ENCODE assay signal across 8 cellular contexts in genomic region chr1:169891539-169891885, GRCh38. TPM values are rescaled to one million over a fixed set of nuclear protein-coding genes. Genes with fewer than 3 reads are reported as not detected.
DNase-seq lines count a peak whose midpoint lies in the region; ATAC-seq and TF ChIP-seq lines count a peak whose summit lies in the region.

No MANE protein-coding gene starts in this region.

- H3K4me3 ChIP-seq in left lung (no peak overlapping the region), subcutaneous abdominal adipose tissue (ENCODE audit: low read depth in 1 of 5, low read length in 5 of 5) (no peak overlapping the region)

- peak overlapping the region; percentile 77 for H3K4me3 Mint-ChIP-seq in activated CD4-positive, alpha-beta T cell treated with anti-CD3 and anti-CD28 coated beads, Interleukin-2, amount 10 ng/mL, durations not matched to agents 7 days and 5 days
- H3K4me3 Mint-ChIP-seq in activated CD8-positive, alpha-beta T cell treated with anti-CD3 and anti-CD28 coated beads, Interleukin-2, amount 10 ng/mL, durations not matched to agents 7 days and 5 days = peak overlapping the region; percentile 85

- no peaks in the 10 kb centered on the region for H3K27me3 Mint-ChIP-seq in activated CD4-positive, alpha-beta T cell treated with anti-CD3 and anti-CD28 coated beads, Interleukin-2, amount 10 ng/mL, durations not matched to agents 7 days and 5 days
- H3K27me3 Mint-ChIP-seq in activated CD8-positive, alpha-beta T cell treated with anti-CD3 and anti-CD28 coated beads, Interleukin-2, amount 10 ng/mL, durations not matched to agents 7 days and 5 days (ENCODE audit: low read depth) = peaks cover 5% of the 10 kb centered on the region

- H3K4me1 ChIP-seq in left lung (peaks cover 17 to 28% of the 10 kb centered on the region in 2 donors), subcutaneous abdominal adipose tissue (ENCODE audit: control insufficient read depth in 5 of 5, insufficient read depth in 5 of 5, low read length in 5 of 5) (peaks cover 0 to 34% (median 32%) of the 10 kb centered on the region in 5 donors)

- H3K9me3 ChIP-seq in left lung = no peaks in the 10 kb centered on the region
- no peaks in the 10 kb centered on the region for H3K9me3 ChIP-seq in subcutaneous abdominal adipose tissue (ENCODE audit: control insufficient read depth in 5 of 5, low read length in 5 of 5)

- peaks cover 30% of the 10 kb centered on the region for H3K36me3 Mint-ChIP-seq in activated CD4-positive, alpha-beta T cell treated with anti-CD3 and anti-CD28 coated beads, Interleukin-2, amount 10 ng/mL, durations not matched to agents 7 days and 5 days (ENCODE audit: low read depth)
- H3K36me3 Mint-ChIP-seq in activated CD8-positive, alpha-beta T cell treated with anti-CD3 and anti-CD28 coated beads, Interleukin-2, amount 10 ng/mL, durations not matched to agents 7 days and 5 days (ENCODE audit: low read depth) = peaks cover 33% of the 10 kb centered on the region

- DNase-seq in activated CD4-positive, alpha-beta T cell treated with anti-CD3 and anti-CD28 coated beads, Interleukin-2, amount 10 ng/mL, durations not matched to agents 7 days and 5 days = no peak
- DNase-seq in activated CD4-positive, alpha-beta T cell treated with anti-CD3 and anti-CD28 coated beads for 4 hours = no peak
- DNase-seq in activated CD8-positive, alpha-beta T cell treated with anti-CD3 and anti-CD28 coated beads, Interleukin-2, amount 10 ng/mL, durations not matched to agents 7 days and 5 days = no peak
- DNase-seq in left lung (no peak), ureter (ENCODE audit: low spot score) (no peak)

- H3K27me3 ChIP-seq in left lung (no peaks in the 10 kb centered on the region), subcutaneous abdominal adipose tissue (ENCODE audit: control insufficient read depth in 5 of 5, insufficient read depth in 4 of 5, low read length in 5 of 5) (no peaks in the 10 kb centered on the region)

- no peak for ATAC-seq in activated CD8-positive, alpha-beta T cell treated with anti-CD3 and anti-CD28 coated beads, Interleukin-2, amount 10 ng/mL, durations not matched to agents 7 days and 5 days
- ATAC-seq in left lung = no peak
- no peak for ATAC-seq in HG02884 (IDR thresholded peaks at IDR 0.05; ENCODE audit: unreplicated experiment)
- no peak for ATAC-seq in GM19395 (IDR thresholded peaks at IDR 0.05; ENCODE audit: unreplicated experiment)

- POLR2A ChIA-PET in activated CD4-positive, alpha-beta T cell treated with anti-CD3 and anti-CD28 coated beads, Interleukin-2, amount 10 ng/mL, durations not matched to agents 7 days and 5 days (lab: Charles Lee) = interaction anchor here (1.3 kb wide), 1 partner anchor 182 kb away, joined by 3 read pairs; no protein-coding TSS in a partner anchor
- POLR2A ChIA-PET in activated CD8-positive, alpha-beta T cell treated with anti-CD3 and anti-CD28 coated beads, Interleukin-2, amount 10 ng/mL, durations not matched to agents 7 days and 5 days (lab: Charles Lee) = interaction anchor here (0.9 to 2.3 kb wide), 7 partner anchors 9 to 640 kb away, joined by 3 to 15 read pairs (median 4); partner anchors contain the start of genes GORAB, KIFAP3 and METTL18

- intact Hi-C loops in left lung (cut with DNase I) = no loop called here

- peak overlapping the region; percentile 83 for H3K27ac Mint-ChIP-seq in activated CD4-positive, alpha-beta T cell treated with anti-CD3 and anti-CD28 coated beads, Interleukin-2, amount 10 ng/mL, durations not matched to agents 7 days and 5 days
- peak overlapping the region; percentile 84 for H3K27ac Mint-ChIP-seq in activated CD8-positive, alpha-beta T cell treated with anti-CD3 and anti-CD28 coated beads, Interleukin-2, amount 10 ng/mL, durations not matched to agents 7 days and 5 days

- H3K36me3 ChIP-seq in left lung = peaks cover 2 to 22% of the 10 kb centered on the region in 2 donors
- H3K36me3 ChIP-seq in subcutaneous abdominal adipose tissue (ENCODE audit: control insufficient read depth in 5 of 5, insufficient read depth in 5 of 5, low read length in 5 of 5) = peaks cover 9 to 25% (median 15%) of the 10 kb centered on the region in 5 donors

- CTCF ChIA-PET in activated CD4-positive, alpha-beta T cell treated with anti-CD3 and anti-CD28 coated beads, Interleukin-2, amount 10 ng/mL, durations not matched to agents 7 days and 5 days (lab: Charles Lee) = interaction anchor here (1.3 to 2.6 kb wide), 3 partner anchors 8 to 35 kb away, joined by 4 to 12 read pairs (median 5); no protein-coding TSS in a partner anchor
- CTCF ChIA-PET in activated CD8-positive, alpha-beta T cell treated with anti-CD3 and anti-CD28 coated beads, Interleukin-2, amount 10 ng/mL, durations not matched to agents 7 days and 5 days (lab: Charles Lee) = interaction anchor here (0.9 to 4.0 kb wide), 7 partner anchors 38 to 199 kb away, joined by 3 to 21 read pairs (median 3); partner anchors contain the start of genes KIFAP3 and METTL18

- H3K4me1 Mint-ChIP-seq in activated CD4-positive, alpha-beta T cell treated with anti-CD3 and anti-CD28 coated beads, Interleukin-2, amount 10 ng/mL, durations not matched to agents 7 days and 5 days = peaks cover 55% of the 10 kb centered on the region
- H3K4me1 Mint-ChIP-seq in activated CD8-positive, alpha-beta T cell treated with anti-CD3 and anti-CD28 coated beads, Interleukin-2, amount 10 ng/mL, durations not matched to agents 7 days and 5 days (ENCODE audit: low read depth) = peaks cover 50% of the 10 kb centered on the region

- no peak for TF ChIP-seq CTCF in left lung (IDR thresholded peaks at IDR 0.05)

- peak overlapping the region in 2 of 5 donors; percentile 10 to 44 for H3K9ac ChIP-seq in subcutaneous abdominal adipose tissue (ENCODE audit: low read length in 5 of 5)

- H3K27ac ChIP-seq in left lung = peak overlapping the region; percentile 69 to 98
- H3K27ac ChIP-seq in subcutaneous abdominal adipose tissue (ENCODE audit: low read depth, low read length) = peak overlapping the region; percentile 100

- H3K9me3 Mint-ChIP-seq in activated CD4-positive, alpha-beta T cell treated with anti-CD3 and anti-CD28 coated beads, Interleukin-2, amount 10 ng/mL, durations not matched to agents 7 days and 5 days = no peaks in the 10 kb centered on the region
- H3K9me3 Mint-ChIP-seq in activated CD8-positive, alpha-beta T cell treated with anti-CD3 and anti-CD28 coated beads, Interleukin-2, amount 10 ng/mL, durations not matched to agents 7 days and 5 days (ENCODE audit: insufficient read depth) = no peaks in the 10 kb centered on the region

RNA-seq across cellular contexts. Expression of gene SCYL3, which starts 2.2 kb away (rescaled TPM):
- 10 to 100 TPM; 16.8 to 17.1 TPM for total RNA-seq in activated CD4-positive, alpha-beta T cell treated with anti-CD3 and anti-CD28 coated beads, Interleukin-2, amount 10 ng/mL, durations not matched to agents 7 days and 5 days
- 10 to 100 TPM; 14.6 to 15.1 TPM for total RNA-seq in activated CD8-positive, alpha-beta T cell treated with anti-CD3 and anti-CD28 coated beads, Interleukin-2, amount 10 ng/mL, durations not matched to agents 7 days and 5 days
- total RNA-seq in left lung (10 to 100 TPM in 1 of 2 donors, 1 to 10 TPM in 1; 9.5 to 10.8 TPM), ureter (21.2 TPM)
